In the genomic region with DNA sequence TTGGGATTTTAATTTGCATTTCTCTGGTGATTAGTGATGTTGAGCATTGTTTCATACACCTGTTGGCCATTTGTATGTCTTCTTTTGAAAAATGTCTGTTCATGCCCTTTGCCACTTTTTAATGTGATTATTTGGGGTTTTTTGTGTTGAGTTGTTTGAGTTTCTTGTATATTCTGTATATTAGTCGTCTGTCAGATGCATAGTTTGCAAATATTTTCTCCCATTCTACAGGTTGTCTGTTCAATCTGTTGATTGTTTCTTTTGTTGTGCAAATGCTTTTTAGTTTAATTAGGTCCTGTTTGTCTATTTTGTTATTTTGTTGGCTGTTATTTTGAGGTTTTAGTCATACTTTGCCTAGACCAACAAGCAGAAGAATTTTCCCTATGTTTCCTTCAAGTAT, we compare ENCODE assay signal across 3 cellular contexts.
"Had no signal": no experiment of that assay in that cellular context is flagged by ENCODE, and none has a peak within 500 bp of the region (broad histone marks: within the 10 kb centered on the region; RNA-seq: fewer than 3 reads in every experiment).

No MANE protein-coding gene starts in this region.

- ATAC-seq: GM12878 had no signal

- H3K4me3 ChIP-seq: GM12878 had no signal

- DNase-seq: GDM1, GF-D8 had no signal
